ENCODE assay signal across 13 cellular contexts in genomic region chr4:54929459-54929858, GRCh38.
DNase-seq lines count a peak whose midpoint lies in the region; TF ChIP-seq lines count a peak whose summit lies in the region.
"Had no signal": no experiment of that assay in that cellular context is flagged by ENCODE, and none has a peak within 500 bp of the region (broad histone marks: within the 10 kb centered on the region; RNA-seq: fewer than 3 reads in every experiment).

No MANE protein-coding gene starts in this region.

- no peaks in the 10 kb centered on the region for H3K27me3 ChIP-seq in esophagus squamous epithelium

- H3K4me1 Mint-ChIP-seq in glutamatergic neuron (ENCODE audit: low read depth, unreplicated experiment): peaks cover 10% of the 10 kb centered on the region
- H3K4me1 Mint-ChIP-seq: CD4-positive, alpha-beta memory T cell; nephron had no signal

- H3K27ac ChIP-seq in esophagus squamous epithelium: no peak overlapping the region

- no peaks in the 10 kb centered on the region for H3K27me3 Mint-ChIP-seq in glutamatergic neuron (ENCODE audit: unreplicated experiment)
- H3K27me3 Mint-ChIP-seq: activated CD4-positive, alpha-beta T cell treated with anti-CD3 and anti-CD28 coated beads for 36 hours had no signal

- no peaks in the 10 kb centered on the region for H3K36me3 ChIP-seq in esophagus squamous epithelium

- 42 to 44% methylated on average over 3 to 4 of the region's 4 CpGs for WGBS in esophagus squamous epithelium, 2 donors

- intact Hi-C loops in esophagus squamous epithelium (cut with DNase I): no loop called here

- peak; percentile 64 for DNase-seq in DMS79 treated with DMSO at 0.1 percent for 48 hours (lab: John Stamatoyannopoulos, UW)
- DNase-seq in NCI-H510A treated with DMSO at 0.1 percent for 48 hours (lab: John Stamatoyannopoulos, UW): peak; percentile 81
- DNase-seq in glutamatergic neuron: peak; percentile 18
- peak; percentile 13 for DNase-seq in retina
- no peak for DNase-seq in NCI-H2081 treated with DMSO at 0.1 percent for 48 hours (lab: John Stamatoyannopoulos, UW)
- DNase-seq in stimulated activated CD4-positive, alpha-beta T cell treated with anti-CD3 and anti-CD28 coated beads, Interleukin-4, amount 100 ng/mL, for 24 hours: no peak
- no peak for DNase-seq in activated naive CD4-positive, alpha-beta T cell (lab: John Stamatoyannopoulos, UW)
- no peak for DNase-seq in esophagus squamous epithelium (lab: John Stamatoyannopoulos, UW)
- DNase-seq: activated CD4-positive, alpha-beta T cell treated with anti-CD3 and anti-CD28 coated beads for 36 hours; activated T-cell treated with anti-CD3 and anti-CD28 coated beads, Interleukin-2, amount 50 U/mL, for 4 hours; amniotic stem cell; CD4-positive, alpha-beta memory T cell had no signal

- no peak overlapping the region for H3K4me3 ChIP-seq in esophagus squamous epithelium

- TF ChIP-seq POLR2A in esophagus squamous epithelium (IDR thresholded peaks at IDR 0.05): no peak

- H3K9me3 ChIP-seq in esophagus squamous epithelium: no peaks in the 10 kb centered on the region

- no peak overlapping the region for H3K4me3 Mint-ChIP-seq in glutamatergic neuron (ENCODE audit: unreplicated experiment)
- H3K4me3 Mint-ChIP-seq: activated CD4-positive, alpha-beta T cell treated with anti-CD3 and anti-CD28 coated beads for 36 hours; activated T-cell treated with anti-CD3 and anti-CD28 coated beads, Interleukin-2, amount 50 U/mL, for 4 hours; CD4-positive, alpha-beta memory T cell; nephron had no signal

- peaks cover 2% of the 10 kb centered on the region for H3K9me3 Mint-ChIP-seq in glutamatergic neuron (ENCODE audit: unreplicated experiment)

- TF ChIP-seq CTCF in glutamatergic neuron (IDR thresholded peaks at IDR 0.05; ENCODE audit: partially characterized antibody, unreplicated experiment) (no peak), esophagus squamous epithelium (IDR thresholded peaks at IDR 0.05) (no peak)

- peaks cover 11% of the 10 kb centered on the region for H3K36me3 Mint-ChIP-seq in glutamatergic neuron (ENCODE audit: unreplicated experiment)
- H3K36me3 Mint-ChIP-seq: CD4-positive, alpha-beta memory T cell had no signal

- H3K4me1 ChIP-seq in esophagus squamous epithelium: peaks cover 0 to 26% (median 0%) of the 10 kb centered on the region in 3 donors

- no peak overlapping the region for H3K27ac Mint-ChIP-seq in glutamatergic neuron (ENCODE audit: unreplicated experiment)
- H3K27ac Mint-ChIP-seq: activated CD4-positive, alpha-beta T cell treated with anti-CD3 and anti-CD28 coated beads for 36 hours; nephron had no signal

Comparison
In these comparisons a context has a peak if more than half of its experiments do, and no peak if none do; other contexts are left out.
1. DNase-seq: peak in DMS79 treated with DMSO at 0.1 percent for 48 hours (single experiment), NCI-H510A treated with DMSO at 0.1 percent for 48 hours (single experiment), glutamatergic neuron (single experiment) and retina (single experiment); none in NCI-H2081 treated with DMSO at 0.1 percent for 48 hours (single experiment), stimulated activated CD4-positive, alpha-beta T cell treated with anti-CD3 and anti-CD28 coated beads, Interleukin-4, amount 100 ng/mL, for 24 hours (single experiment), activated naive CD4-positive, alpha-beta T cell (0 of 4) and esophagus squamous epithelium (single experiment).